1 cellular context compared by ENCODE assay signal in the genomic region with DNA sequence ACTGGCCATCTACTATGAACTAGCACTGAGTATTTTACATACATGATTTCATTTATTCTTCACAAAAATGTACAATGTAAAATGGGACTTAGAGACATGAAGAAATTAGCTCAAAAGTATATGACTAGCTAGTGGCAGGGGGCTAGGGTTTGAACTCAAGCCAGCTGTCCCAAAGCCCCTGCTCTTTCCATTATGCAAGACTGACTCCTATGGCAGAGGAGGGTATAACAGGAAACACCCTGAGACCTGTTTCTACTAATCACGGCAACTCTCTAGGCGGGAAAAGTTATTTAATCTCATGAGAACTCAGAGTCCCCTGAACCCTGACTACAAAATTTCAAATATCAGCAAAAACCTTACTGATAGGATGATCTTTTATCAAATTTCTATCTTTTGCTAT.
TF ChIP-seq lines count a peak whose summit lies in the region.

No MANE protein-coding gene starts in this region.

TF ChIP-seq in GM23338, 12 proteins besides CTCF, POLR2A, EP300 and RAD21 (continued from another document):
- TF ChIP-seq, protein P1, sequence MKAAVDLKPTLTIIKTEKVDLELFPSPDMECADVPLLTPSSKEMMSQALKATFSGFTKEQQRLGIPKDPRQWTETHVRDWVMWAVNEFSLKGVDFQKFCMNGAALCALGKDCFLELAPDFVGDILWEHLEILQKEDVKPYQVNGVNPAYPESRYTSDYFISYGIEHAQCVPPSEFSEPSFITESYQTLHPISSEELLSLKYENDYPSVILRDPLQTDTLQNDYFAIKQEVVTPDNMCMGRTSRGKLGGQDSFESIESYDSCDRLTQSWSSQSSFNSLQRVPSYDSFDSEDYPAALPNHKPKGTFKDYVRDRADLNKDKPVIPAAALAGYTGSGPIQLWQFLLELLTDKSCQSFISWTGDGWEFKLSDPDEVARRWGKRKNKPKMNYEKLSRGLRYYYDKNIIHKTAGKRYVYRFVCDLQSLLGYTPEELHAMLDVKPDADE (IDR thresholded peaks at IDR 0.05): no peak
- TF ChIP-seq REST (IDR thresholded peaks at IDR 0.05; ENCODE audit: unreplicated experiment) (no peak), ZNF114 (CRISPR knock-in tag; IDR thresholded peaks at IDR 0.05) (no peak)
